Comparison of ENCODE assay signal across 16 cellular contexts in the genomic region with DNA sequence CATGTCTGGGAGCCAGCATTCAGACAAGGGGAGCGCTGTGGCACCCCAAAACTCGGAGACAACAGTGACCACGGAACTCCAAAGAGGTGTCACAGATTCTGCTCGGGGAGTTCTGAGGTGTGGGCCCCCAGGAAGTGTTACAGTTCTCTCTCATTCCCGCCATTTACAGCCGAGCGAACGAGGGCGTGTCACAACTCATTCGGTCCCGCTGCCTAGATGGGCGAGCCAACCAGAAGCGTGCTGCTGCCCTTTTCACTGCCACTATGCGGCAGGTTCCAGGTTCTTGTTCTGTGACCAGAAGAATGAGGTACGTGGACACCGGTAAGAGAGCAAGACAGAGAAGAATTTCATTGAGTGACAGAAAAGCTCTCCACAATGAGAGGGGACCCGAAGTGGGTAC.
A peak's percentile ranks its signal among the peaks of the same experiment; 100 is the strongest.
DNase-seq lines count a peak whose midpoint lies in the region; ATAC-seq and TF ChIP-seq lines count a peak whose summit lies in the region.
"Had no signal": no experiment of that assay in that cellular context is flagged by ENCODE, and none has a peak within 500 bp of the region (broad histone marks: within the 10 kb centered on the region; RNA-seq: fewer than 3 reads in every experiment).

No MANE protein-coding gene starts in this region.

- H3K4me1 Mint-ChIP-seq in GM23338 = no peaks in the 10 kb centered on the region
- no peaks in the 10 kb centered on the region for H3K4me1 Mint-ChIP-seq in CD8-positive, alpha-beta T cell (ENCODE audit: low read depth)
- H3K4me1 Mint-ChIP-seq: CD4-positive, alpha-beta memory T cell had no signal

- H3K27ac ChIP-seq in GM23338 (ENCODE audit: low read depth) (no peak overlapping the region), PC-3 (ENCODE audit: low read length) (no peak overlapping the region), neuronal stem cell (replicated peaks; ENCODE audit: low read length) (no peak overlapping the region), coronary artery (no peak overlapping the region)
- H3K27ac ChIP-seq in CD8-positive, alpha-beta T cell (ENCODE audit: low read depth, low read length) = no peak overlapping the region
- H3K27ac ChIP-seq: C4-2B had no signal

- intact Hi-C loops in PC-3 (cut with micrococcal nuclease) = no loop called here
- intact Hi-C loops in CD8-positive, alpha-beta T cell (cut with DNase I, micrococcal nuclease) = no loop called here

- H4K8ac ChIP-seq in neuronal stem cell (ENCODE audit: low read depth, low read length) = no peak overlapping the region

- H2BK5ac ChIP-seq in neuronal stem cell (ENCODE audit: low read length) = no peak overlapping the region

- H3K27me3 ChIP-seq in GM23338 (ENCODE audit: insufficient read depth) = no peaks in the 10 kb centered on the region
- H3K27me3 ChIP-seq in PC-3 (ENCODE audit: low read length) = no peaks in the 10 kb centered on the region
- no peaks in the 10 kb centered on the region for H3K27me3 ChIP-seq in neuronal stem cell (ENCODE audit: control insufficient read depth in 3 of 3, insufficient read depth in 3 of 3, low read depth in 1 of 3, low read length in 3 of 3)
- H3K27me3 ChIP-seq in CD8-positive, alpha-beta T cell (ENCODE audit: insufficient read depth, low read length) = no peaks in the 10 kb centered on the region
- H3K27me3 ChIP-seq: BE2C had no signal

- H2AFZ ChIP-seq in GM23338 = peak overlapping the region; percentile 43; the same call in 1 of the 2 replicates
- peak overlapping the region; percentile 63 for H2AFZ ChIP-seq in PC-3 (ENCODE audit: low read length)
- H2AFZ ChIP-seq in neuronal stem cell (ENCODE audit: low read length) = peak overlapping the region; percentile 35

- no peaks in the 10 kb centered on the region for H3K36me3 ChIP-seq in GM23338 (ENCODE audit: insufficient read depth)
- H3K36me3 ChIP-seq in PC-3 (ENCODE audit: low read depth, low read length) = no peaks in the 10 kb centered on the region
- H3K36me3 ChIP-seq in neuronal stem cell (replicated peaks in 1 of 2; ENCODE audit: control insufficient read depth in 2 of 2, insufficient read depth in 2 of 2, low read length in 2 of 2) = no peaks in the 10 kb centered on the region
- no peaks in the 10 kb centered on the region for H3K36me3 ChIP-seq in CD8-positive, alpha-beta T cell (ENCODE audit: insufficient read depth, low read length)
- H3K36me3 ChIP-seq: BE2C had no signal

- no peak overlapping the region for H3K14ac ChIP-seq in neuronal stem cell (ENCODE audit: low read length)

- H3K18ac ChIP-seq in neuronal stem cell (ENCODE audit: low read length) = peak overlapping the region; percentile 48

- H4K20me1 ChIP-seq in GM23338 (replicated peaks; ENCODE audit: insufficient read depth) = no peaks in the 10 kb centered on the region
- H4K20me1 ChIP-seq in PC-3 (ENCODE audit: low read length) = no peaks in the 10 kb centered on the region

- H3K4me3 ChIP-seq in GM23338 (no peak overlapping the region), PC-3 (ENCODE audit: low read length) (no peak overlapping the region), neuronal stem cell (ENCODE audit: low read length in 2 of 2) (no peak overlapping the region), coronary artery (no peak overlapping the region)
- no peak overlapping the region for H3K4me3 ChIP-seq in CD8-positive, alpha-beta T cell (ENCODE audit: low read depth, low read length)

- POLR2A ChIA-PET in PC-3 (lab: Charles Lee; ENCODE audit: unreplicated experiment) = no interaction called here
- POLR2A ChIA-PET in CD8-positive, alpha-beta T cell (lab: Charles Lee) = no interaction called here

- H3K4me3 Mint-ChIP-seq in GM23338 = no peak overlapping the region
- H3K4me3 Mint-ChIP-seq in CD8-positive, alpha-beta T cell = no peak overlapping the region
- H3K4me3 Mint-ChIP-seq: CD4-positive, alpha-beta memory T cell had no signal

- H3K4me1 ChIP-seq in GM23338 (ENCODE audit: insufficient read depth) (no peaks in the 10 kb centered on the region), PC-3 (ENCODE audit: insufficient read depth, low read length) (peaks cover 4% of the 10 kb centered on the region; the same call in 1 of the 2 replicates), neuronal stem cell (ENCODE audit: control insufficient read depth in 2 of 2, insufficient read depth in 1 of 2, low read depth in 1 of 2, low read length in 2 of 2) (no peaks in the 10 kb centered on the region)
- no peaks in the 10 kb centered on the region for H3K4me1 ChIP-seq in CD8-positive, alpha-beta T cell (ENCODE audit: insufficient read depth, low read length)
- H3K4me1 ChIP-seq: BE2C had no signal

- WGBS in neuronal stem cell (ENCODE audit: extremely low coverage in 2 of 2, insufficient read length in 2 of 2, insufficient replicate concordance in 1 of 2), 2 donors = no CpG with 5 or more reads among the region's 17 CpGs

- H4K91ac ChIP-seq in neuronal stem cell (ENCODE audit: low read depth, low read length, poor library complexity) = no peak overlapping the region

- H3K4me2 ChIP-seq in GM23338 = no peak overlapping the region
- no peak overlapping the region for H3K4me2 ChIP-seq in PC-3 (ENCODE audit: low read length)
- no peak overlapping the region for H3K4me2 ChIP-seq in neuronal stem cell (ENCODE audit: insufficient read depth, low read length, poor library complexity, severe bottlenecking)

- no peak overlapping the region for H2BK15ac ChIP-seq in neuronal stem cell (ENCODE audit: low read length)

- H3K9ac ChIP-seq in PC-3 (ENCODE audit: low read length) (no peak overlapping the region), neuronal stem cell (ENCODE audit: low read depth, low read length, poor library complexity) (no peak overlapping the region)

- no peak overlapping the region for H3K23ac ChIP-seq in neuronal stem cell (ENCODE audit: low read depth, low read length, poor library complexity)

- H3F3A ChIP-seq in GM23338 (replicated peaks; ENCODE audit: low read depth) = no peaks in the 10 kb centered on the region
- H3F3A ChIP-seq in PC-3 (ENCODE audit: low read length, unreplicated experiment) = no peaks in the 10 kb centered on the region

- no peak overlapping the region for H2BK120ac ChIP-seq in neuronal stem cell (ENCODE audit: low read depth, low read length)

- TF ChIP-seq CTCF in GM23338 (conservative IDR thresholded peaks at IDR 0.05; ENCODE audit: low read depth in 2 of 2) (no peak), PC-3 (conservative IDR thresholded peaks at IDR 0.05; ENCODE audit: low read depth, low read length) (no peak), coronary artery (IDR thresholded peaks at IDR 0.05) (no peak)
- no peak for TF ChIP-seq CTCF in CD8-positive, alpha-beta T cell (IDR thresholded peaks at IDR 0.05)

- H2BK12ac ChIP-seq in neuronal stem cell (ENCODE audit: low read length) = no peak overlapping the region

- no peaks in the 10 kb centered on the region; the same call in 2 of the 3 replicates for H3K9me3 Mint-ChIP-seq in GM23338
- H3K9me3 Mint-ChIP-seq in CD8-positive, alpha-beta T cell = peaks cover 6% of the 10 kb centered on the region

- H3K36me3 Mint-ChIP-seq in GM23338 (ENCODE audit: low read depth) = no peaks in the 10 kb centered on the region
- H3K36me3 Mint-ChIP-seq in CD8-positive, alpha-beta T cell = no peaks in the 10 kb centered on the region
- H3K36me3 Mint-ChIP-seq: CD4-positive, alpha-beta memory T cell had no signal

- H3K79me1 ChIP-seq in neuronal stem cell (ENCODE audit: low read depth, low read length) = no peaks in the 10 kb centered on the region

- H2AK5ac ChIP-seq in neuronal stem cell (ENCODE audit: low read depth, low read length) = no peak overlapping the region

- H3K27ac Mint-ChIP-seq in GM23338 = no peak overlapping the region; the same call in 1 of the 2 replicates
- no peak overlapping the region for H3K27ac Mint-ChIP-seq in CD8-positive, alpha-beta T cell
- H3K27ac Mint-ChIP-seq: CD4-positive, alpha-beta memory T cell had no signal

- no peaks in the 10 kb centered on the region for H3K9me2 ChIP-seq in GM23338 (ENCODE audit: insufficient read depth)
- H3K9me2 ChIP-seq in PC-3 (replicated peaks; ENCODE audit: low read length) = no peaks in the 10 kb centered on the region

- H3K27me3 Mint-ChIP-seq in GM23338 (ENCODE audit: insufficient read depth, low read depth, poor library complexity) = peaks cover 4% of the 10 kb centered on the region
- no peaks in the 10 kb centered on the region for H3K27me3 Mint-ChIP-seq in CD8-positive, alpha-beta T cell (ENCODE audit: low read depth)
- H3K27me3 Mint-ChIP-seq: CD4-positive, alpha-beta memory T cell had no signal

- no peaks in the 10 kb centered on the region for H3K9me3 ChIP-seq in PC-3 (ENCODE audit: low read length)
- H3K9me3 ChIP-seq in neuronal stem cell (replicated peaks in 1 of 2; ENCODE audit: control insufficient read depth in 2 of 2, insufficient read depth in 1 of 2, low read depth in 1 of 2, low read length in 2 of 2) = no peaks in the 10 kb centered on the region
- H3K9me3 ChIP-seq in CD8-positive, alpha-beta T cell (ENCODE audit: low read length) = no peaks in the 10 kb centered on the region
- H3K9me3 ChIP-seq: BE2C had no signal

- no peak overlapping the region for H3K4ac ChIP-seq in neuronal stem cell (ENCODE audit: low read length)

- ATAC-seq in GM23338 (no peak), PC-3 (no peak; the same call in 1 of the 2 replicates)
- no peak for ATAC-seq in CD8-positive, alpha-beta T cell
- ATAC-seq: HCT116 had no signal

- CTCF ChIA-PET in PC-3 (lab: Charles Lee) = no interaction called here
- CTCF ChIA-PET in CD8-positive, alpha-beta T cell (lab: Charles Lee) = no interaction called here

- H3K79me2 ChIP-seq in GM23338 (replicated peaks; ENCODE audit: insufficient read depth) (no peaks in the 10 kb centered on the region), PC-3 (ENCODE audit: low read length) (no peaks in the 10 kb centered on the region)

- BruUV-seq in PC-3 (replicated peaks; lab: Mats Ljungman, UMichigan) = no TSS peak

- DNase-seq in A172 (ENCODE audit: low spot score) = peak; percentile 35
- DNase-seq in GM23338 (ENCODE audit: low spot score) = no peak
- DNase-seq in PC-3 = no peak
- DNase-seq in neuronal stem cell (ENCODE audit: low spot score) = no peak
- no peak for DNase-seq in coronary artery (ENCODE audit: low spot score)
- no peak for DNase-seq in CD8-positive, alpha-beta T cell
- no peak for DNase-seq in retina
- DNase-seq: BE2C; CD4-positive, alpha-beta memory T cell; COR-L47; DMS153; DMS79 treated with DMSO at 0.1 percent for 48 hours; GF-D8; IMR-90 had no signal
